ENCODE assay signal across 7 cellular contexts in the genomic region with DNA sequence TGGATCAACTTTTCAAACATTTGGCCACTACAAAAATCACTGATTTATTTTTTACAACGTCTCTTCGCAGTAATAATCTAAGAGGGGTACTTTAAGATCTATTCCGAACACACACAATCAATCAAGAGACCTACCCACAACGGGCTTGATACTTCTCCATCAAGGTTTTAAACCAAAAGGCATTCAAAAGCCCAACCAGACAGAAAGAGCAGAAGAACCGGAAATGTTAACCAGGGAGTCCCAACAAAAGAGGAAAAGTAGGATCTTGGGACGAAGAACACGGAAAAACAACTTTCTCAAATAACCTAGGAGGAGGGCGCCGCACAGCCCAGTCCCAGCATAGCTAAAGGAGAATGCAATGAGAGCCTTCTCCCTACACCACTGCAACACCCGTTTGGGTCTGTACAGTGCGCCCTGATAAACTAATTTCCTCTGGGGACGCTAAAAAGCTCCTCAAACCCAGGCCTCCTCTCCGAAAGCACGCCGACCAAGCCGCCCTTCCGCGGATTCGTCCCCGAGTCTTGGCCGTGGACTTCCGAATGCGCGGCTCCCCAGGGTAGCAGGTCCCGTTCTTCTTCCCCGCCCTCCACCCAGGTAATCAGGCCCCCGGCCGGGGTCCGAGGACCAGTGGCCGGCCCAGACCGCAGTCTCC. TPM values are rescaled to one million over a fixed set of nuclear protein-coding genes. Genes with fewer than 3 reads are reported as not detected.
DNase-seq lines count a peak whose midpoint lies in the region; ATAC-seq and TF ChIP-seq lines count a peak whose summit lies in the region.
"Had no signal": no experiment of that assay in that cellular context is flagged by ENCODE, and none has a peak within 500 bp of the region (broad histone marks: within the 10 kb centered on the region; RNA-seq: fewer than 3 reads in every experiment).

No MANE protein-coding gene starts in this region.

- BruUV-seq in PC-9 (replicated peaks; lab: Mats Ljungman, UMichigan): TSS peak; percentile 38

- ATAC-seq in activated CD4-positive, alpha-beta T cell treated with anti-CD3 and anti-CD28 coated beads for 36 hours: peak; percentile 5

- H3K9me3 ChIP-seq in PC-9 (ENCODE audit: insufficient read depth, low read depth) (no peaks in the 10 kb centered on the region), tibial artery (no peaks in the 10 kb centered on the region)

- H2AFZ ChIP-seq in PC-9: peak overlapping the region; percentile 76; the same call in 1 of the 2 replicates

- H3K9me3 Mint-ChIP-seq in activated CD4-positive, alpha-beta T cell treated with anti-CD3 and anti-CD28 coated beads for 36 hours (ENCODE audit: low read depth): no peaks in the 10 kb centered on the region
- peaks cover 5% of the 10 kb centered on the region for H3K9me3 Mint-ChIP-seq in glutamatergic neuron (ENCODE audit: unreplicated experiment)

- H3K4me1 ChIP-seq in PC-9 (replicated peaks; ENCODE audit: insufficient read depth) (peaks cover 18% of the 10 kb centered on the region), tibial artery (peaks cover 0 to 29% (median 21%) of the 10 kb centered on the region in 4 donors)

- peaks cover 30% of the 10 kb centered on the region; the same call in 1 of the 2 replicates for H4K20me1 ChIP-seq in PC-9 (ENCODE audit: insufficient read depth)

- POLR2A ChIA-PET in activated CD4-positive, alpha-beta T cell treated with anti-CD3 and anti-CD28 coated beads for 36 hours (lab: Charles Lee): interaction anchor here (0.7 to 1.6 kb wide), 4 partner anchors 13 to 206 kb away, joined by 3 to 8 read pairs (median 4); no protein-coding TSS in a partner anchor
- POLR2A ChIA-PET in PC-9 (lab: Charles Lee; ENCODE audit: unreplicated experiment): no interaction called here

- H3K4me1 Mint-ChIP-seq in activated CD4-positive, alpha-beta T cell treated with anti-CD3 and anti-CD28 coated beads for 36 hours: peaks cover 39% of the 10 kb centered on the region
- peaks cover 24% of the 10 kb centered on the region for H3K4me1 Mint-ChIP-seq in glutamatergic neuron (ENCODE audit: low read depth, unreplicated experiment)

- H3K27ac ChIP-seq in PC-9 (peak overlapping the region; percentile 66), tibial artery (peak overlapping the region; percentile 71 to 84)

- peak overlapping the region; percentile 96 for H3K4me2 ChIP-seq in PC-9

- H3K9me2 ChIP-seq in PC-9 (ENCODE audit: insufficient read depth): no peaks in the 10 kb centered on the region

- H3K4me3 ChIP-seq in PC-9 (peak overlapping the region; percentile 90), tibial artery (peak overlapping the region; percentile 92 to 97)

- CTCF ChIA-PET in activated CD4-positive, alpha-beta T cell treated with anti-CD3 and anti-CD28 coated beads for 36 hours (lab: Charles Lee): interaction anchor here (1.6 kb wide), 1 partner anchor 8 kb away, joined by 3 read pairs; no protein-coding TSS in a partner anchor
- CTCF ChIA-PET in PC-9 (lab: Charles Lee): interaction anchor here (1.6 kb wide), 1 partner anchor 15 kb away, joined by 3 read pairs; no protein-coding TSS in a partner anchor

- peaks cover 11% of the 10 kb centered on the region for H3F3A ChIP-seq in PC-9 (ENCODE audit: insufficient read depth, low read depth)

- peak overlapping the region; percentile 96 for H3K27ac Mint-ChIP-seq in activated CD4-positive, alpha-beta T cell treated with anti-CD3 and anti-CD28 coated beads for 36 hours
- H3K27ac Mint-ChIP-seq in glutamatergic neuron (ENCODE audit: unreplicated experiment): peak overlapping the region; percentile 78

- intact Hi-C loops in activated CD4-positive, alpha-beta T cell treated with anti-CD3 and anti-CD28 coated beads for 36 hours (cut with DNase I, micrococcal nuclease): loop anchor here (1.0 to 5.0 kb wide), 9 partner anchors 37 to 586 kb away; partner anchors contain the start of genes NPHP4 (in 2 of the 2), ACOT7 (in 1 of the 2), ICMT (in 1 of the 2) and KLHL21 (in 1 of the 2)
- intact Hi-C loops in PC-9 (cut with micrococcal nuclease; ENCODE audit: unreplicated experiment) (no loop called here), tibial artery (cut with DNase I; ENCODE audit: low total_unique reads) (loop anchor here (2.0 to 5.0 kb wide), 2 partner anchors 39 to 194 kb away; partner anchors contain the start of genes ACOT7 and ICMT)

- peak overlapping the region; percentile 99 for H3K4me3 Mint-ChIP-seq in activated CD4-positive, alpha-beta T cell treated with anti-CD3 and anti-CD28 coated beads for 36 hours
- H3K4me3 Mint-ChIP-seq in glutamatergic neuron (ENCODE audit: unreplicated experiment): peak overlapping the region; percentile 94

- H3K27me3 ChIP-seq in PC-9 (ENCODE audit: insufficient read depth, low read depth): no peaks in the 10 kb centered on the region
- H3K27me3 ChIP-seq in tibial artery: no peaks in the 10 kb centered on the region

- H3K79me2 ChIP-seq in PC-9 (ENCODE audit: low read depth): peaks cover 59% of the 10 kb centered on the region

- no peak for TF ChIP-seq CTCF in PC-9 (conservative IDR thresholded peaks at IDR 0.05)
- TF ChIP-seq CTCF in glutamatergic neuron (IDR thresholded peaks at IDR 0.05; ENCODE audit: partially characterized antibody, unreplicated experiment): no peak
- no peak for TF ChIP-seq CTCF in tibial artery (IDR thresholded peaks at IDR 0.05)

- peaks cover 40% of the 10 kb centered on the region for H3K36me3 Mint-ChIP-seq in activated CD4-positive, alpha-beta T cell treated with anti-CD3 and anti-CD28 coated beads for 36 hours (ENCODE audit: low read depth)
- no peaks in the 10 kb centered on the region for H3K36me3 Mint-ChIP-seq in glutamatergic neuron (ENCODE audit: unreplicated experiment)

- H3K27me3 Mint-ChIP-seq in activated CD4-positive, alpha-beta T cell treated with anti-CD3 and anti-CD28 coated beads for 36 hours: no peaks in the 10 kb centered on the region
- H3K27me3 Mint-ChIP-seq in glutamatergic neuron (ENCODE audit: unreplicated experiment): no peaks in the 10 kb centered on the region

- peaks cover 14% of the 10 kb centered on the region for H3K36me3 ChIP-seq in PC-9 (ENCODE audit: low read depth)
- peaks cover 25 to 38% (median 36%) of the 10 kb centered on the region in 3 donors for H3K36me3 ChIP-seq in tibial artery

- DNase-seq in activated CD4-positive, alpha-beta T cell treated with anti-CD3 and anti-CD28 coated beads for 36 hours: peak; percentile 49
- DNase-seq in activated CD4-positive, alpha-beta T cell treated with anti-CD3 and anti-CD28 coated beads, Interleukin-2, amount 50 U/mL, for 4 hours: no peak
- DNase-seq in PC-9 (no peak), glutamatergic neuron (peak; percentile 48), tibial artery (no peak), D341Med (ENCODE audit: low spot score) (no peak)

RNA-seq across cellular contexts. Expression of gene RPL22, which starts 0.6 kb away (rescaled TPM):
- total RNA-seq in activated CD4-positive, alpha-beta T cell treated with anti-CD3 and anti-CD28 coated beads for 36 hours: 100 to 1,000 TPM; 392 to 475 TPM
- total RNA-seq in PC-9 (2021) (408 and 447 TPM in 2 replicates), glutamatergic neuron (ENCODE audit: unreplicated experiment) (275 TPM)

RNA-seq across cellular contexts. Expression of gene RNF207, which starts 7.1 kb away (rescaled TPM):
- 10 to 100 TPM; 13.5 to 15.2 TPM for total RNA-seq in activated CD4-positive, alpha-beta T cell treated with anti-CD3 and anti-CD28 coated beads for 36 hours
- total RNA-seq in PC-9 (2021) (49.3 and 53.1 TPM in 2 replicates), glutamatergic neuron (ENCODE audit: unreplicated experiment) (5.6 TPM)

RNA-seq across cellular contexts. Expression of gene CHD5, which starts 18.7 kb away (rescaled TPM):
- under 1 TPM; 0.25 to 0.76 TPM for total RNA-seq in activated CD4-positive, alpha-beta T cell treated with anti-CD3 and anti-CD28 coated beads for 36 hours
- total RNA-seq in PC-9 (2021) (0.50 and 0.63 TPM in 2 replicates), glutamatergic neuron (ENCODE audit: unreplicated experiment) (0.96 TPM)

RNA-seq across cellular contexts. Expression of gene ICMT, which starts 37.0 kb away (rescaled TPM):
- total RNA-seq in activated CD4-positive, alpha-beta T cell treated with anti-CD3 and anti-CD28 coated beads for 36 hours: 10 to 100 TPM; 31.9 to 35.4 TPM
- 43.9 and 44.3 TPM in 2 replicates for total RNA-seq in PC-9 (2021)
- 55.5 TPM for total RNA-seq in glutamatergic neuron (ENCODE audit: unreplicated experiment)

RNA-seq across cellular contexts. Expression of gene HES3, which starts 45.2 kb away (rescaled TPM):
- not detected for total RNA-seq in activated CD4-positive, alpha-beta T cell treated with anti-CD3 and anti-CD28 coated beads for 36 hours
- not detected in 2 replicates for total RNA-seq in PC-9 (2021)
- total RNA-seq in glutamatergic neuron (ENCODE audit: unreplicated experiment): 0.66 TPM
- total RNA-seq: renal cortical epithelial cell had no signal

Comparison
In these comparisons a context has a peak if more than half of its experiments do, and no peak if none do; other contexts are left out.
1. DNase-seq: peak in activated CD4-positive, alpha-beta T cell treated with anti-CD3 and anti-CD28 coated beads for 36 hours (single experiment) and glutamatergic neuron (single experiment); none in activated CD4-positive, alpha-beta T cell treated with anti-CD3 and anti-CD28 coated beads, Interleukin-2, amount 50 U/mL, for 4 hours (0 of 2), PC-9 (0 of 2), tibial artery (0 of 2) and D341Med (single experiment).